ENCODE assay signal across 9 cellular contexts in genomic region chr7:127870231-127870907, GRCh38.
A peak's percentile ranks its signal among the peaks of the same experiment; 100 is the strongest.
DNase-seq lines count a peak whose midpoint lies in the region; ATAC-seq and TF ChIP-seq lines count a peak whose summit lies in the region.
"Had no signal": no experiment of that assay in that cellular context is flagged by ENCODE, and none has a peak within 500 bp of the region (broad histone marks: within the 10 kb centered on the region; RNA-seq: fewer than 3 reads in every experiment).

No MANE protein-coding gene starts in this region.

- ATAC-seq in GM18873 (IDR thresholded peaks at IDR 0.05; ENCODE audit: low FRiP score, unreplicated experiment) (peak; percentile 78), GM21825 (IDR thresholded peaks at IDR 0.05; ENCODE audit: unreplicated experiment) (peak; percentile 61), HG03469 (IDR thresholded peaks at IDR 0.05; ENCODE audit: unreplicated experiment) (peak; percentile 57), psoas muscle (no peak)

- in situ Hi-C loops in GM13977 (cut with MboI; ENCODE audit: low pct_unique_long_range_greater_than_20kb, low sequenced_read_pairs, unreplicated experiment) = no loop called here

- no peaks in the 10 kb centered on the region for H3K4me1 ChIP-seq in psoas muscle

- no peaks in the 10 kb centered on the region for H3K27me3 ChIP-seq in psoas muscle (ENCODE audit: insufficient read depth in 3 of 3, low read length in 2 of 3)

- no peak overlapping the region for H3K4me3 ChIP-seq in psoas muscle

- peaks cover 0 to 4% of the 10 kb centered on the region in 2 donors for H3K36me3 ChIP-seq in psoas muscle (ENCODE audit: insufficient read depth in 1 of 2, low read depth in 1 of 2)

- peak; percentile 5 for DNase-seq in germinal center (ENCODE audit: low spot score)
- no peak for DNase-seq in GM13977 (ENCODE audit: low spot score)
- DNase-seq in psoas muscle = no peak
- no peak for DNase-seq in HuH-7.5 (ENCODE audit: low spot score)
- DNase-seq in stimulated activated naive CD4-positive, alpha-beta T cell (lab: John Stamatoyannopoulos, UW) = no peak
- DNase-seq: activated CD4-positive, alpha-beta T cell treated with anti-CD3 and anti-CD28 coated beads, Interleukin-2, amount 50 U/mL, for 4 hours had no signal

- intact Hi-C loops in psoas muscle (cut with DNase I) = no loop called here

- no peak for TF ChIP-seq CTCF in GM13977 (IDR thresholded peaks at IDR 0.05; ENCODE audit: extremely low read depth, insufficient read depth, missing control alignments)
- no peak for TF ChIP-seq CTCF in psoas muscle (IDR thresholded peaks at IDR 0.05)

- no peaks in the 10 kb centered on the region for H3K9me3 ChIP-seq in psoas muscle

- 90 to 95% (median 93%) methylated on average over 6 of the region's 6 CpGs for WGBS in psoas muscle, 3 donors

- H3K27ac ChIP-seq in psoas muscle = no peak overlapping the region

Comparison
In these comparisons a context has a peak if more than half of its experiments do, and no peak if none do; other contexts are left out.
1. ATAC-seq: peak in GM18873 (single experiment), GM21825 (single experiment) and HG03469 (single experiment); none in psoas muscle (0 of 4).